ENCODE assay signal across 14 cellular contexts in genomic region chr4:108203377-108203776, GRCh38. TPM values are rescaled to one million over a fixed set of nuclear protein-coding genes. Genes with fewer than 3 reads are reported as not detected.
DNase-seq lines count a peak whose midpoint lies in the region; ATAC-seq and TF ChIP-seq lines count a peak whose summit lies in the region.
"Had no signal": no experiment of that assay in that cellular context is flagged by ENCODE, and none has a peak within 500 bp of the region (broad histone marks: within the 10 kb centered on the region; RNA-seq: fewer than 3 reads in every experiment).

No MANE protein-coding gene starts in this region.

- ATAC-seq in activated CD4-positive, alpha-beta T cell treated with anti-CD3 and anti-CD28 coated beads for 36 hours, result no peak
- no peak for ATAC-seq in activated T-helper 17 cell treated with anti-CD3 and anti-CD28 coated beads, Interleukin-2, amount 50 U/mL, for 72 hours (replicated peaks)
- peak; percentile 15 for ATAC-seq in upper lobe of right lung

- no peaks in the 10 kb centered on the region for H3K9me3 Mint-ChIP-seq in activated CD4-positive, alpha-beta T cell treated with anti-CD3 and anti-CD28 coated beads for 36 hours (ENCODE audit: low read depth)
- H3K9me3 Mint-ChIP-seq in activated T-helper 17 cell treated with anti-CD3 and anti-CD28 coated beads, Interleukin-2, amount 50 U/mL, for 72 hours, result no peaks in the 10 kb centered on the region
- no peaks in the 10 kb centered on the region for H3K9me3 Mint-ChIP-seq in type B pancreatic cell
- H3K9me3 Mint-ChIP-seq: CD4-positive, CD25-positive, alpha-beta regulatory T cell had no signal

- H3K27me3 Mint-ChIP-seq in activated CD4-positive, alpha-beta T cell treated with anti-CD3 and anti-CD28 coated beads for 36 hours, result no peaks in the 10 kb centered on the region
- no peaks in the 10 kb centered on the region for H3K27me3 Mint-ChIP-seq in activated T-helper 17 cell treated with anti-CD3 and anti-CD28 coated beads, Interleukin-2, amount 50 U/mL, for 72 hours
- peaks cover 11% of the 10 kb centered on the region for H3K27me3 Mint-ChIP-seq in type B pancreatic cell

- H3K27ac ChIP-seq in upper lobe of right lung, result no peak overlapping the region
- H3K27ac ChIP-seq: BLaER1 treated with 17β-estradiol and CSF1 and Interleukin-3, amounts not matched to agents 10 nM and 100 nM had no signal

- peaks cover 28% of the 10 kb centered on the region for H3K4me1 Mint-ChIP-seq in activated CD4-positive, alpha-beta T cell treated with anti-CD3 and anti-CD28 coated beads for 36 hours
- H3K4me1 Mint-ChIP-seq in activated T-helper 17 cell treated with anti-CD3 and anti-CD28 coated beads, Interleukin-2, amount 50 U/mL, for 72 hours, result peaks cover 5% of the 10 kb centered on the region
- H3K4me1 Mint-ChIP-seq in type B pancreatic cell (ENCODE audit: unreplicated experiment), result peaks cover 5% of the 10 kb centered on the region

- peaks cover 13% of the 10 kb centered on the region for H3K36me3 Mint-ChIP-seq in activated CD4-positive, alpha-beta T cell treated with anti-CD3 and anti-CD28 coated beads for 36 hours (ENCODE audit: low read depth)
- no peaks in the 10 kb centered on the region for H3K36me3 Mint-ChIP-seq in activated T-helper 17 cell treated with anti-CD3 and anti-CD28 coated beads, Interleukin-2, amount 50 U/mL, for 72 hours (ENCODE audit: low read depth)
- H3K36me3 Mint-ChIP-seq in type B pancreatic cell, result no peaks in the 10 kb centered on the region

- no peak overlapping the region for H3K4me3 ChIP-seq in upper lobe of right lung
- H3K4me3 ChIP-seq: BLaER1 treated with 17β-estradiol and CSF1 and Interleukin-3, amounts not matched to agents 10 nM and 100 nM; HAP-1 had no signal

- POLR2A ChIA-PET in activated CD4-positive, alpha-beta T cell treated with anti-CD3 and anti-CD28 coated beads for 36 hours (lab: Charles Lee), result no interaction called here

- CTCF ChIA-PET in activated CD4-positive, alpha-beta T cell treated with anti-CD3 and anti-CD28 coated beads for 36 hours (lab: Charles Lee), result no interaction called here

- no peaks in the 10 kb centered on the region for H3K9me3 ChIP-seq in upper lobe of right lung
- H3K9me3 ChIP-seq: HAP-1 had no signal

- intact Hi-C loops in activated CD4-positive, alpha-beta T cell treated with anti-CD3 and anti-CD28 coated beads for 36 hours (cut with DNase I, micrococcal nuclease), result no loop called here
- intact Hi-C loops in upper lobe of right lung (cut with DNase I), result no loop called here

- H3K27ac Mint-ChIP-seq in activated CD4-positive, alpha-beta T cell treated with anti-CD3 and anti-CD28 coated beads for 36 hours, result peak overlapping the region; percentile 1
- peak overlapping the region; percentile 23 for H3K27ac Mint-ChIP-seq in activated T-helper 17 cell treated with anti-CD3 and anti-CD28 coated beads, Interleukin-2, amount 50 U/mL, for 72 hours
- no peak overlapping the region for H3K27ac Mint-ChIP-seq in type B pancreatic cell
- H3K27ac Mint-ChIP-seq: CD4-positive, CD25-positive, alpha-beta regulatory T cell had no signal

- H3K4me1 ChIP-seq in upper lobe of right lung, result no peaks in the 10 kb centered on the region
- H3K4me1 ChIP-seq: HAP-1 had no signal

- DNase-seq in activated CD4-positive, alpha-beta T cell treated with anti-CD3 and anti-CD28 coated beads for 36 hours, result no peak
- no peak for DNase-seq in activated CD4-positive, alpha-beta T cell treated with anti-CD3 and anti-CD28 coated beads, Interleukin-2, amount 50 U/mL, for 4 hours
- peak; percentile 71 for DNase-seq in myocyte (ENCODE audit: low read depth)
- no peak for DNase-seq in upper lobe of right lung
- no peak for DNase-seq in NCI-H82 (lab: John Stamatoyannopoulos, UW)
- DNase-seq in type B pancreatic cell (ENCODE audit: extremely low spot score, unreplicated experiment), result no peak
- DNase-seq: ACHN; Calu3; CD4-positive, CD25-positive, alpha-beta regulatory T cell; GF-D8; GOT3 had no signal

- H3K4me3 Mint-ChIP-seq in activated CD4-positive, alpha-beta T cell treated with anti-CD3 and anti-CD28 coated beads for 36 hours, result no peak overlapping the region
- H3K4me3 Mint-ChIP-seq in activated T-helper 17 cell treated with anti-CD3 and anti-CD28 coated beads, Interleukin-2, amount 50 U/mL, for 72 hours, result no peak overlapping the region
- H3K4me3 Mint-ChIP-seq in type B pancreatic cell, result no peak overlapping the region
- H3K4me3 Mint-ChIP-seq: CD4-positive, CD25-positive, alpha-beta regulatory T cell had no signal

- H3K27me3 ChIP-seq in upper lobe of right lung, result no peaks in the 10 kb centered on the region
- H3K27me3 ChIP-seq: BLaER1 treated with 17β-estradiol and CSF1 and Interleukin-3, amounts not matched to agents 10 nM and 100 nM had no signal

- TF ChIP-seq CTCF in upper lobe of right lung (IDR thresholded peaks at IDR 0.05), result no peak
- TF ChIP-seq CTCF in type B pancreatic cell (conservative IDR thresholded peaks at IDR 0.05), result no peak

- no peaks in the 10 kb centered on the region for H3K36me3 ChIP-seq in upper lobe of right lung
- H3K36me3 ChIP-seq: BLaER1 treated with 17β-estradiol and CSF1 and Interleukin-3, amounts not matched to agents 10 nM and 100 nM; HAP-1 had no signal

RNA-seq across cellular contexts. Expression of gene LEF1, which starts 34.6 kb away (rescaled TPM):
- total RNA-seq in activated CD4-positive, alpha-beta T cell treated with anti-CD3 and anti-CD28 coated beads for 36 hours, result 100 to 1,000 TPM; 175 to 302 TPM
- total RNA-seq in activated T-helper 17 cell treated with anti-CD3 and anti-CD28 coated beads, Interleukin-2, amount 50 U/mL, for 72 hours, result 10 to 100 TPM; 73.4 to 93.4 TPM
- total RNA-seq in myocyte, result 3.0 and 7.3 TPM in 2 replicates
- 20.4 TPM for polyA plus RNA-seq in myocyte (2012)
- total RNA-seq in upper lobe of right lung, result 9.1 TPM
- 14.1 and 66.1 TPM in 2 replicates for total RNA-seq in type B pancreatic cell (ENCODE audit: low replicate concordance)
- total RNA-seq: Calu3 had no signal
